In genomic region chr1:44433209-44433608, GRCh38 we compare ENCODE assay signal across 1 cellular context.
A peak's percentile ranks its signal among the peaks of the same experiment; 100 is the strongest.
TF ChIP-seq lines count a peak whose summit lies in the region.

No MANE protein-coding gene starts in this region.

TF ChIP-seq in endothelial cell of umbilical vein, 7 proteins besides CTCF, POLR2A, EP300 and RAD21:
- TF ChIP-seq FOS (IDR thresholded peaks at IDR 0.05; ENCODE audit: borderline replicate concordance, insufficient read depth, low read length) (peak; percentile 51), MAX (IDR thresholded peaks at IDR 0.05; ENCODE audit: insufficient read depth, insufficient read length) (no peak)
